In the genomic region with DNA sequence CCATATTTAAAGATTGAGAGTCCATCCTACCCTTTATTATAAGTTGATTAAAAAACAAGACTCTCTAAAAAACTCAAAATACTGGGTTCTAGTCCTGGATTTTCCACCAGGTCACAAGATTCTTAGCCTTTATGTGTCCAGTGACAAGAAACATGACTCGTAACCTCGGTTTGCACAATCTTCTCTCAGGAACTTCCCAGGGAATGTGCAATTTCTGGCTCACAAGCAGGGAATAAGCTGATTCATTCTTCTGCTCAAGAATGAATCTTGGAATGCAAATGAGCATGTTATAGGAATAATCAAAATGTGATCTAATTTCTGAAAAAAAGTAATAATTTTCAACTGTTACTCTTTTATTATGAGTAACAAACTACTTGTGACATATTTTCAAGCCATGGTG, we compare ENCODE assay signal across 12 cellular contexts. TPM values are rescaled to one million over a fixed set of nuclear protein-coding genes. Genes with fewer than 3 reads are reported as not detected.
DNase-seq lines count a peak whose midpoint lies in the region; FAIRE-seq and TF ChIP-seq lines count a peak whose summit lies in the region.
"Had no signal": no experiment of that assay in that cellular context is flagged by ENCODE, and none has a peak within 500 bp of the region (broad histone marks: within the 10 kb centered on the region; RNA-seq: fewer than 3 reads in every experiment).

No MANE protein-coding gene starts in this region.

- no peaks in the 10 kb centered on the region for H3K9me3 Mint-ChIP-seq in activated T-helper 2 cell treated with anti-CD3 and anti-CD28 coated beads, Interferon-gamma antibody, Interleukin-2, Interleukin-4, amounts not matched to agents 10 μg/mL and 5 μg/mL and 100 μg/mL, durations not matched to agents 14 hours and 24 hours and 36 hours
- H3K9me3 Mint-ChIP-seq: IgD-negative memory B cell had no signal

- peak overlapping the region; percentile 44 for H3K27ac ChIP-seq in subcutaneous abdominal adipose tissue (ENCODE audit: low read depth, low read length)
- H3K27ac ChIP-seq in coronary artery, result no peak overlapping the region

- peak overlapping the region in 1 of 5 donors; percentile 57 for H3K9ac ChIP-seq in subcutaneous abdominal adipose tissue (ENCODE audit: low read length in 5 of 5)

- intact Hi-C loops in activated T-helper 2 cell treated with anti-CD3 and anti-CD28 coated beads, Interferon-gamma antibody, Interleukin-2, Interleukin-4, amounts not matched to agents 10 μg/mL and 5 μg/mL and 100 μg/mL, durations not matched to agents 14 hours and 24 hours and 36 hours (cut with micrococcal nuclease), result no loop called here

- no peak overlapping the region for H3K27ac Mint-ChIP-seq in activated T-helper 2 cell treated with anti-CD3 and anti-CD28 coated beads, Interferon-gamma antibody, Interleukin-2, Interleukin-4, amounts not matched to agents 10 μg/mL and 5 μg/mL and 100 μg/mL, durations not matched to agents 14 hours and 24 hours and 36 hours
- H3K27ac Mint-ChIP-seq: IgD-negative memory B cell had no signal

- TF ChIP-seq POLR2A in H54 (IDR thresholded peaks at IDR 0.05; ENCODE audit: low read depth, low read length), result no peak

- H3K4me3 Mint-ChIP-seq in activated T-helper 2 cell treated with anti-CD3 and anti-CD28 coated beads, Interferon-gamma antibody, Interleukin-2, Interleukin-4, amounts not matched to agents 10 μg/mL and 5 μg/mL and 100 μg/mL, durations not matched to agents 14 hours and 24 hours and 36 hours (ENCODE audit: low read depth), result no peak overlapping the region
- H3K4me3 Mint-ChIP-seq: IgD-negative memory B cell had no signal

- DNase-seq in H54 (ENCODE audit: insufficient read length, low spot score), result peak; percentile 23
- peak; percentile 41 for DNase-seq in T1000 (lab: John Stamatoyannopoulos, UW)
- DNase-seq in foreskin fibroblast, result peak; percentile 88 to 96
- DNase-seq in activated T-helper 2 cell treated with anti-CD3 and anti-CD28 coated beads, Interferon-gamma antibody, Interleukin-2, Interleukin-4, amounts not matched to agents 10 μg/mL and 5 μg/mL and 100 μg/mL, durations not matched to agents 14 hours and 24 hours and 36 hours (ENCODE audit: low spot score), result no peak
- no peak for DNase-seq in coronary artery (ENCODE audit: low spot score)
- no peak for DNase-seq in stimulated activated CD4-positive, alpha-beta T cell treated with anti-CD3 and anti-CD28 coated beads, Interleukin-2, amount 100 ng/mL, for 48 hours
- DNase-seq: activated CD4-positive, alpha-beta T cell treated with anti-CD3 and anti-CD28 coated beads for 1 hour; activated naive CD4-positive, alpha-beta T cell treated with anti-CD3 and anti-CD28 coated beads, Interleukin-2, amount 50 U/mL, for 16 hours; erythroblast; NCI-H2107 had no signal

- H3K27me3 Mint-ChIP-seq in activated T-helper 2 cell treated with anti-CD3 and anti-CD28 coated beads, Interferon-gamma antibody, Interleukin-2, Interleukin-4, amounts not matched to agents 10 μg/mL and 5 μg/mL and 100 μg/mL, durations not matched to agents 14 hours and 24 hours and 36 hours (ENCODE audit: low read depth), result peaks cover 4% of the 10 kb centered on the region

- no peaks in the 10 kb centered on the region for H3K36me3 ChIP-seq in subcutaneous abdominal adipose tissue (ENCODE audit: control insufficient read depth in 5 of 5, insufficient read depth in 5 of 5, low read length in 5 of 5)

- peaks cover 0 to 9% (median 6%) of the 10 kb centered on the region in 5 donors for H3K4me1 ChIP-seq in subcutaneous abdominal adipose tissue (ENCODE audit: control insufficient read depth in 5 of 5, insufficient read depth in 5 of 5, low read length in 5 of 5)

- no peaks in the 10 kb centered on the region for H3K36me3 Mint-ChIP-seq in activated T-helper 2 cell treated with anti-CD3 and anti-CD28 coated beads, Interferon-gamma antibody, Interleukin-2, Interleukin-4, amounts not matched to agents 10 μg/mL and 5 μg/mL and 100 μg/mL, durations not matched to agents 14 hours and 24 hours and 36 hours (ENCODE audit: low read depth)
- H3K36me3 Mint-ChIP-seq: IgD-negative memory B cell had no signal

- no peak for TF ChIP-seq CTCF in foreskin fibroblast (IDR thresholded peaks at IDR 0.05; ENCODE audit: low read depth, low read length)
- no peak for TF ChIP-seq CTCF in coronary artery (IDR thresholded peaks at IDR 0.05)

- no peaks in the 10 kb centered on the region for H3K27me3 ChIP-seq in subcutaneous abdominal adipose tissue (ENCODE audit: control insufficient read depth in 5 of 5, insufficient read depth in 4 of 5, low read length in 5 of 5)

- H3K4me3 ChIP-seq in foreskin fibroblast (ENCODE audit: low read depth in 1 of 2, low read length in 2 of 2) (no peak overlapping the region), subcutaneous abdominal adipose tissue (ENCODE audit: low read depth in 1 of 5, low read length in 5 of 5) (no peak overlapping the region), coronary artery (no peak overlapping the region)

- H3K9me3 ChIP-seq in subcutaneous abdominal adipose tissue (ENCODE audit: control insufficient read depth in 5 of 5, low read length in 5 of 5), result no peaks in the 10 kb centered on the region

- FAIRE-seq in H54 (lab: Jason Lieb, UNC), result peak; percentile 87

- peaks cover 2% of the 10 kb centered on the region for H3K4me1 Mint-ChIP-seq in activated T-helper 2 cell treated with anti-CD3 and anti-CD28 coated beads, Interferon-gamma antibody, Interleukin-2, Interleukin-4, amounts not matched to agents 10 μg/mL and 5 μg/mL and 100 μg/mL, durations not matched to agents 14 hours and 24 hours and 36 hours (ENCODE audit: low read depth)
- H3K4me1 Mint-ChIP-seq: IgD-negative memory B cell had no signal

RNA-seq across cellular contexts. Expression of a gene that starts 45.1 kb away (rescaled TPM):
- total RNA-seq in activated T-helper 2 cell treated with anti-CD3 and anti-CD28 coated beads, Interferon-gamma antibody, Interleukin-2, Interleukin-4, amounts not matched to agents 10 μg/mL and 5 μg/mL and 100 μg/mL, durations not matched to agents 14 hours and 24 hours and 36 hours, result 2.9 and 3.3 TPM in 2 replicates

Comparison
In these comparisons a context has a peak if more than half of its experiments do, and no peak if none do; other contexts are left out.
1. DNase-seq: peak in H54 (single experiment), T1000 (single experiment) and foreskin fibroblast (2 of 2); none in activated T-helper 2 cell treated with anti-CD3 and anti-CD28 coated beads, Interferon-gamma antibody, Interleukin-2, Interleukin-4, amounts not matched to agents 10 μg/mL and 5 μg/mL and 100 μg/mL, durations not matched to agents 14 hours and 24 hours and 36 hours (single experiment), coronary artery (single experiment) and stimulated activated CD4-positive, alpha-beta T cell treated with anti-CD3 and anti-CD28 coated beads, Interleukin-2, amount 100 ng/mL, for 48 hours (0 of 2).